In genomic region chr7:141649865-141650499, GRCh38 we compare ENCODE assay signal across 9 cellular contexts. TPM values are rescaled to one million over a fixed set of nuclear protein-coding genes. Genes with fewer than 3 reads are reported as not detected.
DNase-seq lines count a peak whose midpoint lies in the region; ATAC-seq, FAIRE-seq and TF ChIP-seq lines count a peak whose summit lies in the region.
"Had no signal": no experiment of that assay in that cellular context is flagged by ENCODE, and none has a peak within 500 bp of the region (broad histone marks: within the 10 kb centered on the region; RNA-seq: fewer than 3 reads in every experiment).

No MANE protein-coding gene starts in this region.

- H3K27me3 Mint-ChIP-seq in MCF 10A (ENCODE audit: insufficient read depth, unreplicated experiment), result no peaks in the 10 kb centered on the region

- H3K4me3 ChIP-seq in Jurkat, Clone E6-1 (ENCODE audit: low read length), result no peak overlapping the region
- no peak overlapping the region for H3K4me3 ChIP-seq in OCI-LY3 (ENCODE audit: low read length)
- H3K4me3 ChIP-seq in small intestine (ENCODE audit: low read depth in 1 of 2, low read length in 2 of 2), result no peak overlapping the region

- intact Hi-C loops in MCF 10A (cut with micrococcal nuclease), result loop anchor here (1.0 to 5.0 kb wide), 5 partner anchors 117 to 988 kb away; partner anchors contain the start of gene MRPS33

- no peak overlapping the region for H3K4me3 Mint-ChIP-seq in MCF 10A (ENCODE audit: unreplicated experiment)

- no peak overlapping the region for H3K27ac Mint-ChIP-seq in MCF 10A (ENCODE audit: low read depth, unreplicated experiment)

- H3K36me3 Mint-ChIP-seq in MCF 10A (ENCODE audit: insufficient read depth, unreplicated experiment), result peaks cover 13% of the 10 kb centered on the region

- FAIRE-seq in small intestine (lab: Jason Lieb, UNC), result no peak
- FAIRE-seq: endometrium had no signal

- ATAC-seq in GM21619 (IDR thresholded peaks at IDR 0.05; ENCODE audit: unreplicated experiment), result peak; percentile 63

- peak; percentile 89 for DNase-seq in G401 (ENCODE audit: low spot score)
- peak; percentile 28 for DNase-seq in Jurkat, Clone E6-1 (ENCODE audit: low read depth, low spot score)
- peak; percentile 77 for DNase-seq in MCF 10A (ENCODE audit: unreplicated experiment)
- peak; percentile 78 for DNase-seq in iPS-NIHi7 (ENCODE audit: extremely low spot score)
- peak; percentile 67 for DNase-seq in small intestine
- no peak for DNase-seq in activated CD8-positive, alpha-beta memory T cell treated with anti-CD3 and anti-CD28 coated beads, Interleukin-2, amount 50 U/mL, for 4 hours

- no peaks in the 10 kb centered on the region for H3K9me3 ChIP-seq in OCI-LY3 (ENCODE audit: insufficient read depth, low read length)
- no peaks in the 10 kb centered on the region for H3K9me3 ChIP-seq in small intestine (ENCODE audit: control insufficient read depth, low read depth)

- H2AFZ ChIP-seq in OCI-LY3 (ENCODE audit: low read depth, low read length), result no peak overlapping the region

- no peaks in the 10 kb centered on the region for H3K9me3 Mint-ChIP-seq in MCF 10A (ENCODE audit: unreplicated experiment)

- H3K79me2 ChIP-seq in OCI-LY3 (ENCODE audit: low read length), result no peaks in the 10 kb centered on the region

- H3K4me1 ChIP-seq in OCI-LY3 (ENCODE audit: low read length) (peaks cover 13% of the 10 kb centered on the region), small intestine (ENCODE audit: control insufficient read depth in 2 of 2, insufficient read depth in 1 of 2, low read depth in 1 of 2, low read length in 1 of 2) (no peaks in the 10 kb centered on the region)

- TF ChIP-seq CTCF in OCI-LY3 (IDR thresholded peaks at IDR 0.05; ENCODE audit: low read depth, low read length) (peak; percentile 61), MCF 10A (IDR thresholded peaks at IDR 0.05; ENCODE audit: unreplicated experiment) (peak; percentile 83)

- BruUV-seq in MCF 10A (replicated peaks; lab: Mats Ljungman, UMichigan), result no TSS peak

- peaks cover 6% of the 10 kb centered on the region for H3K4me1 Mint-ChIP-seq in MCF 10A (ENCODE audit: insufficient read depth, unreplicated experiment)

- H4K20me1 ChIP-seq in OCI-LY3 (ENCODE audit: insufficient read depth, low read length), result no peaks in the 10 kb centered on the region

- POLR2A ChIA-PET in MCF 10A (lab: Yijun Ruan, JAX), result interaction anchor here (0.6 to 1.0 kb wide), 3 partner anchors 12 to 839 kb away, joined by 3 to 5 read pairs (median 4); partner anchors contain the start of gene SSBP1

- H3K4me2 ChIP-seq in OCI-LY3 (ENCODE audit: low read length), result peak overlapping the region; percentile 38

- H3K27ac ChIP-seq in OCI-LY3 (ENCODE audit: low read length) (no peak overlapping the region), small intestine (ENCODE audit: low read depth in 1 of 2, low read length in 1 of 2) (no peak overlapping the region)

- CTCF ChIA-PET in MCF 10A (lab: Yijun Ruan, JAX), result interaction anchor here (0.6 to 3.6 kb wide), 39 partner anchors 9 to 902 kb away, joined by 3 to 29 read pairs (median 4); partner anchors contain the start of genes MRPS33 and SSBP1

- in situ Hi-C loops in G401 (cut with HindIII; ENCODE audit: low sequenced_read_pairs), result no loop called here

- no peak overlapping the region for H3K9ac ChIP-seq in OCI-LY3 (ENCODE audit: low read length)

- H3K27me3 ChIP-seq in OCI-LY3 (ENCODE audit: low read depth, low read length) (no peaks in the 10 kb centered on the region), small intestine (ENCODE audit: control insufficient read depth in 2 of 2, insufficient read depth in 2 of 2, low read length in 2 of 2) (no peaks in the 10 kb centered on the region)

- H3K36me3 ChIP-seq in OCI-LY3 (replicated peaks; ENCODE audit: low read depth, low read length) (peaks cover 8% of the 10 kb centered on the region), small intestine (ENCODE audit: control insufficient read depth in 2 of 2, insufficient read depth in 2 of 2, low read length in 2 of 2) (no peaks in the 10 kb centered on the region)

- 32 to 43% (median 37%) methylated on average over 4 of the region's 4 CpGs for whole genome bisulfite sequencing in small intestine, 3 donors

RNA-seq across cellular contexts. Expression of gene DENND11, which starts 52.0 kb away (rescaled TPM):
- total RNA-seq in G401 (2014; rRNA removed; shearing (Covaris generic)), result 1.7 and 3.3 TPM in 2 replicates
- polyA plus RNA-seq in Jurkat, Clone E6-1 (2012; ENCODE audit: insufficient read depth, insufficient read length), result 11.9 TPM
- 8.4 and 9.3 TPM in 2 replicates for total RNA-seq in MCF 10A (2022)
- 1 to 10 TPM; 3.8 to 9.2 (median 4.9) TPM for polyA plus RNA-seq in small intestine

RNA-seq across cellular contexts. Expression of gene WEE2, which starts 58.2 kb away (rescaled TPM):
- total RNA-seq in G401 (2014; rRNA removed; shearing (Covaris generic)), result not detected in 2 replicates
- polyA plus RNA-seq in Jurkat, Clone E6-1 (2012; ENCODE audit: insufficient read depth, insufficient read length), result not detected
- not detected in 2 replicates for total RNA-seq in MCF 10A (2022)
- not detected for polyA plus RNA-seq in small intestine
